In genomic region chr12:46537387-46537959, GRCh38 we compare ENCODE assay signal across 16 cellular contexts.
"Had no signal": no experiment of that assay in that cellular context is flagged by ENCODE, and none has a peak within 500 bp of the region (broad histone marks: within the 10 kb centered on the region; RNA-seq: fewer than 3 reads in every experiment).

No MANE protein-coding gene starts in this region.

- H3K27me3 ChIP-seq: colonic mucosa, esophagus squamous epithelium, neutrophil, sigmoid colon, tibial artery, upper lobe of right lung, vagina had no signal

- H3K27ac ChIP-seq: colonic mucosa, esophagus squamous epithelium, left ventricle myocardium inferior, lower lobe of right lung, neutrophil, sigmoid colon, tibial artery, upper lobe of right lung, vagina had no signal

- H3K36me3 ChIP-seq: colonic mucosa, esophagus squamous epithelium, left ventricle myocardium inferior, lower lobe of right lung, neutrophil, sigmoid colon, tibial artery, upper lobe of right lung, vagina had no signal

- H3K4me3 ChIP-seq: colonic mucosa, esophagus squamous epithelium, left ventricle myocardium inferior, lower lobe of right lung, sigmoid colon, tibial artery, upper lobe of right lung, vagina had no signal

- H3K4me1 ChIP-seq: colonic mucosa, upper lobe of right lung, vagina had no signal

- ATAC-seq: lower lobe of right lung; stimulated activated memory B cell treated with anti-CD40 and anti-IgM and Interleukin-4, amounts not matched to agents 10 μg/mL and 1 μg/mL and 100 μg/mL, for 72 hours; upper lobe of right lung had no signal

- FAIRE-seq: kidney had no signal

- H3K9me3 ChIP-seq: colonic mucosa, esophagus squamous epithelium, lower lobe of right lung, neutrophil, sigmoid colon, tibial artery, upper lobe of right lung, vagina had no signal

- DNase-seq: colonic mucosa; dermis blood vessel endothelial cell; esophagus squamous epithelium; foreskin fibroblast; kidney; left cardiac atrium; left ventricle myocardium inferior; lower lobe of right lung; naive B cell; sigmoid colon; stimulated activated CD4-positive, alpha-beta T cell treated with anti-CD3 and anti-CD28 coated beads, Interleukin-4, amount 100 ng/mL, for 1 hour; tibial artery; upper lobe of right lung had no signal
